14 cellular contexts compared by ENCODE assay signal in genomic region chr2:202060218-202060617, GRCh38. TPM values are rescaled to one million over a fixed set of nuclear protein-coding genes. Genes with fewer than 3 reads are reported as not detected.
DNase-seq lines count a peak whose midpoint lies in the region; ATAC-seq and TF ChIP-seq lines count a peak whose summit lies in the region.
"Had no signal": no experiment of that assay in that cellular context is flagged by ENCODE, and none has a peak within 500 bp of the region (broad histone marks: within the 10 kb centered on the region; RNA-seq: fewer than 3 reads in every experiment).

No MANE protein-coding gene starts in this region.

- H3K27me3 ChIP-seq in MM.1S (replicated peaks; ENCODE audit: insufficient read depth, low read length) = no peaks in the 10 kb centered on the region
- H3K27me3 ChIP-seq in endodermal cell (ENCODE audit: control insufficient read depth, insufficient read depth, low read length, poor library complexity, severe bottlenecking) = no peaks in the 10 kb centered on the region
- no peaks in the 10 kb centered on the region for H3K27me3 ChIP-seq in thoracic aorta (replicated peaks; ENCODE audit: insufficient read depth)
- H3K27me3 ChIP-seq: sigmoid colon, testis had no signal

- H3K9me2 ChIP-seq in MM.1S (replicated peaks; ENCODE audit: insufficient read depth, low read length) = no peaks in the 10 kb centered on the region

- H4K20me1 ChIP-seq in MM.1S (ENCODE audit: insufficient read depth, low read length) = no peaks in the 10 kb centered on the region

- CTCF ChIA-PET in GM10248 (lab: Yijun Ruan, JAX) = no interaction called here

- no peaks in the 10 kb centered on the region for H3K9me3 Mint-ChIP-seq in endodermal cell
- H3K9me3 Mint-ChIP-seq: central memory CD8-positive, alpha-beta T cell; T-helper 1 cell treated with Interleukin-12 subunit alpha and Interleukin-12 subunit beta and Interleukin-4 antibody, amounts not matched to agents 30 μg/mL and 1 μg/mL, for 36 hours had no signal

- H3K27ac Mint-ChIP-seq in endodermal cell = no peak overlapping the region
- H3K27ac Mint-ChIP-seq: T-helper 1 cell treated with Interleukin-12 subunit alpha and Interleukin-12 subunit beta and Interleukin-4 antibody, amounts not matched to agents 30 μg/mL and 1 μg/mL, for 36 hours had no signal

- H3K9me3 ChIP-seq in MM.1S (replicated peaks; ENCODE audit: insufficient read depth, low read length) = no peaks in the 10 kb centered on the region
- H3K9me3 ChIP-seq in endodermal cell (ENCODE audit: control insufficient read depth, low read length) = no peaks in the 10 kb centered on the region
- H3K9me3 ChIP-seq in thoracic aorta = no peaks in the 10 kb centered on the region
- H3K9me3 ChIP-seq: sigmoid colon, testis had no signal

- peak; percentile 24 for DNase-seq in NCI-H82 (lab: John Stamatoyannopoulos, UW)
- DNase-seq in NCI-H82 treated with DMSO at 0.1 percent for 48 hours (lab: John Stamatoyannopoulos, UW; ENCODE audit: unreplicated experiment) = no peak
- DNase-seq in MM.1S = no peak
- DNase-seq in endodermal cell = no peak
- no peak for DNase-seq in thoracic aorta (ENCODE audit: low spot score)
- DNase-seq in GM10248 (ENCODE audit: extremely low spot score) = no peak
- DNase-seq in activated gamma-delta T cell (lab: John Stamatoyannopoulos, UW) = no peak
- DNase-seq: activated naive CD4-positive, alpha-beta T cell; sigmoid colon; testis had no signal

- no peak overlapping the region for H3K4me2 ChIP-seq in MM.1S (ENCODE audit: low read depth, low read length)

- H3K4me3 Mint-ChIP-seq in endodermal cell = no peak overlapping the region
- H3K4me3 Mint-ChIP-seq: central memory CD8-positive, alpha-beta T cell; T-helper 1 cell treated with Interleukin-12 subunit alpha and Interleukin-12 subunit beta and Interleukin-4 antibody, amounts not matched to agents 30 μg/mL and 1 μg/mL, for 36 hours had no signal

- H3K36me3 ChIP-seq in MM.1S (replicated peaks; ENCODE audit: insufficient read depth, low read length) (no peaks in the 10 kb centered on the region), endodermal cell (ENCODE audit: control insufficient read depth, insufficient read depth, low read length) (no peaks in the 10 kb centered on the region), thoracic aorta (no peaks in the 10 kb centered on the region)
- H3K36me3 ChIP-seq: sigmoid colon had no signal

- no peaks in the 10 kb centered on the region for H3K79me2 ChIP-seq in MM.1S (ENCODE audit: low read length)

- TF ChIP-seq CTCF in MM.1S (IDR thresholded peaks at IDR 0.05; ENCODE audit: low read length) (peak; percentile 23; the same call in 1 of the 2 replicates), endodermal cell (conservative IDR thresholded peaks at IDR 0.05) (peak; percentile 78), thoracic aorta (IDR thresholded peaks at IDR 0.05) (peak; percentile 27), GM10248 (IDR thresholded peaks at IDR 0.05; ENCODE audit: control extremely low read depth, extremely low read depth, low read depth, missing control alignments) (no peak)

- H2AFZ ChIP-seq in MM.1S (ENCODE audit: low read length) = no peak overlapping the region

- peaks cover 13% of the 10 kb centered on the region for H3K4me1 Mint-ChIP-seq in endodermal cell
- H3K4me1 Mint-ChIP-seq: central memory CD8-positive, alpha-beta T cell had no signal

- POLR2A ChIA-PET in GM10248 (lab: Yijun Ruan, JAX) = no interaction called here

- no peaks in the 10 kb centered on the region for H3K36me3 Mint-ChIP-seq in endodermal cell (ENCODE audit: low read depth)

- H3K4me1 ChIP-seq in MM.1S (ENCODE audit: low read length) (no peaks in the 10 kb centered on the region), endodermal cell (ENCODE audit: control insufficient read depth, insufficient read depth, low read length) (peaks cover 4% of the 10 kb centered on the region), thoracic aorta (ENCODE audit: control insufficient read depth in 1 of 2, low read depth in 2 of 2) (peaks cover 0 to 17% of the 10 kb centered on the region in 2 donors)

- no peaks in the 10 kb centered on the region for H3F3A ChIP-seq in MM.1S (ENCODE audit: insufficient read depth, low read length)

- no peak overlapping the region for H3K4me3 ChIP-seq in MM.1S (ENCODE audit: low read length)
- H3K4me3 ChIP-seq in endodermal cell (ENCODE audit: low read length) = no peak overlapping the region
- H3K4me3 ChIP-seq in thoracic aorta = no peak overlapping the region
- H3K4me3 ChIP-seq: sigmoid colon, testis had no signal

- WGBS in endodermal cell (ENCODE audit: insufficient coverage in 1 of 2, insufficient read length in 1 of 2), 2 experiments = 80% methylated on average over 2 of the region's 3 CpGs; no CpG with 5 or more reads in 1 of the 2 experiments

- H3K27me3 Mint-ChIP-seq in endodermal cell (ENCODE audit: insufficient read depth) = peaks cover 17% of the 10 kb centered on the region

- H3K9ac ChIP-seq in MM.1S (ENCODE audit: low read length) = no peak overlapping the region
- H3K9ac ChIP-seq in endodermal cell (ENCODE audit: extremely low read depth, low read length, poor library complexity, severe bottlenecking) = no peak overlapping the region

- H3K27ac ChIP-seq in MM.1S (ENCODE audit: low read length) (no peak overlapping the region), endodermal cell (ENCODE audit: low read depth, low read length) (no peak overlapping the region), thoracic aorta (no peak overlapping the region)
- H3K27ac ChIP-seq: sigmoid colon, testis had no signal

- ATAC-seq in thoracic aorta (ENCODE audit: insufficient number of reproducible peaks, low FRiP score, low read depth) = no peak
- ATAC-seq in HG03159 (IDR thresholded peaks at IDR 0.05; ENCODE audit: unreplicated experiment) = no peak

RNA-seq across cellular contexts. Expression of gene KIAA2012, which starts 12.8 kb away (rescaled TPM):
- total RNA-seq in endodermal cell = 1 to 10 TPM in 1 of 2 donors, under 1 TPM in 1; 0.62 to 1.0 TPM
- polyA plus RNA-seq in endodermal cell (2013, experiment 1 of 2) = 0.43 TPM
- polyA plus RNA-seq in endodermal cell (2013, experiment 2 of 2) = 0.33 TPM
- total RNA-seq in thoracic aorta = not detected
- total RNA-seq: mucosa of gallbladder had no signal

RNA-seq across cellular contexts. Expression of gene FZD7, which starts 26.6 kb away (rescaled TPM):
- total RNA-seq in endodermal cell (100 to 1,000 TPM; 193 to 266 TPM), thoracic aorta (10 to 100 TPM; 14.0 to 14.4 TPM)
- polyA plus RNA-seq in endodermal cell (2013, experiment 1 of 2) = 133 TPM
- 134 TPM for polyA plus RNA-seq in endodermal cell (2013, experiment 2 of 2)

Comparison
In these comparisons a context has a peak if more than half of its experiments do, and no peak if none do; other contexts are left out.
1. RNA of gene FZD7, which starts 26.6 kb away (total RNA-seq): 193 to 266 TPM in endodermal cell; 14.0 to 14.4 TPM in thoracic aorta; every median in the first group is over 10 times any median in the second.